21 cellular contexts compared by ENCODE assay signal in genomic region chr3:123568034-123568433, GRCh38. TPM values are rescaled to one million over a fixed set of nuclear protein-coding genes. Genes with fewer than 3 reads are reported as not detected.
DNase-seq lines count a peak whose midpoint lies in the region; ATAC-seq and TF ChIP-seq lines count a peak whose summit lies in the region.
"Had no signal": no experiment of that assay in that cellular context is flagged by ENCODE, and none has a peak within 500 bp of the region (broad histone marks: within the 10 kb centered on the region; RNA-seq: fewer than 3 reads in every experiment).

No MANE protein-coding gene starts in this region.

- H3K36me3 Mint-ChIP-seq in endodermal cell (ENCODE audit: low read depth), result peaks cover 17% of the 10 kb centered on the region
- H3K36me3 Mint-ChIP-seq in stimulated activated effector memory CD8-positive, alpha-beta T cell treated with anti-CD3 and anti-CD28 coated beads, Interleukin-12 subunit alpha, Interleukin-12 subunit beta, amount 100 ng/mL, for 72 hours, result peaks cover 10% of the 10 kb centered on the region

- DNase-seq in COLO829 (ENCODE audit: low spot score), result peak; percentile 83
- DNase-seq in endodermal cell, result no peak
- no peak for DNase-seq in left lobe of liver (ENCODE audit: low spot score)
- no peak for DNase-seq in stimulated activated effector memory CD8-positive, alpha-beta T cell treated with anti-CD3 and anti-CD28 coated beads, Interleukin-12 subunit alpha, Interleukin-12 subunit beta, amount 100 ng/mL, for 72 hours (ENCODE audit: low spot score in 2 of 2)
- DNase-seq in foreskin keratinocyte, result no peak
- no peak for DNase-seq in HCEC 1CT
- DNase-seq: BE2C; Calu3; CD4-positive, alpha-beta T cell; GF-D8; KG1; NCI-H1417 treated with DMSO at 0.1 percent for 48 hours; NCI-H187 treated with DMSO at 0.1 percent for 48 hours; NCI-H226; NCI-H524 treated with DMSO at 0.1 percent for 48 hours; SJCRH30 had no signal

- H3K4me3 Mint-ChIP-seq in endodermal cell, result no peak overlapping the region
- no peak overlapping the region for H3K4me3 Mint-ChIP-seq in stimulated activated effector memory CD8-positive, alpha-beta T cell treated with anti-CD3 and anti-CD28 coated beads, Interleukin-12 subunit alpha, Interleukin-12 subunit beta, amount 100 ng/mL, for 72 hours
- H3K4me3 Mint-ChIP-seq: CD4-positive, alpha-beta T cell; GM23338 had no signal

- no peaks in the 10 kb centered on the region for H3K27me3 Mint-ChIP-seq in endodermal cell (ENCODE audit: insufficient read depth)
- H3K27me3 Mint-ChIP-seq: CD4-positive, alpha-beta T cell had no signal

- no peak overlapping the region for H3K27ac Mint-ChIP-seq in endodermal cell
- H3K27ac Mint-ChIP-seq in stimulated activated effector memory CD8-positive, alpha-beta T cell treated with anti-CD3 and anti-CD28 coated beads, Interleukin-12 subunit alpha, Interleukin-12 subunit beta, amount 100 ng/mL, for 72 hours, result peak overlapping the region; percentile 8
- H3K27ac Mint-ChIP-seq: CD4-positive, alpha-beta T cell; GM23338 had no signal

- H3K4me1 Mint-ChIP-seq in endodermal cell, result peaks cover 33% of the 10 kb centered on the region
- H3K4me1 Mint-ChIP-seq in stimulated activated effector memory CD8-positive, alpha-beta T cell treated with anti-CD3 and anti-CD28 coated beads, Interleukin-12 subunit alpha, Interleukin-12 subunit beta, amount 100 ng/mL, for 72 hours, result peaks cover 22% of the 10 kb centered on the region

- H3K9me3 ChIP-seq in endodermal cell (ENCODE audit: control insufficient read depth, low read length), result no peaks in the 10 kb centered on the region
- H3K9me3 ChIP-seq: BE2C, SJCRH30 had no signal

- 92 to 97% methylated on average over 7 of the region's 7 CpGs for WGBS in endodermal cell (ENCODE audit: insufficient coverage in 1 of 2, insufficient read length in 1 of 2), 2 experiments

- H3K4me1 ChIP-seq in endodermal cell (ENCODE audit: control insufficient read depth, insufficient read depth, low read length) (peaks cover 9% of the 10 kb centered on the region), foreskin keratinocyte (peaks cover 7% of the 10 kb centered on the region)
- H3K4me1 ChIP-seq: BE2C had no signal

- ATAC-seq in left lobe of liver (peak; percentile 9), foreskin keratinocyte (no peak), GM21576 (IDR thresholded peaks at IDR 0.05; ENCODE audit: unreplicated experiment) (no peak), HG03095 (IDR thresholded peaks at IDR 0.05; ENCODE audit: unreplicated experiment) (no peak)
- no peak for ATAC-seq in stimulated activated effector memory CD8-positive, alpha-beta T cell treated with anti-CD3 and anti-CD28 coated beads, Interleukin-12 subunit alpha, Interleukin-12 subunit beta, amount 100 ng/mL, for 72 hours
- ATAC-seq: GM23338, HCT116, Panc1 had no signal

- TF ChIP-seq CTCF in endodermal cell (conservative IDR thresholded peaks at IDR 0.05) (no peak), foreskin keratinocyte (conservative IDR thresholded peaks at IDR 0.05) (no peak)

- H3K27ac ChIP-seq in endodermal cell (ENCODE audit: low read depth, low read length) (no peak overlapping the region), foreskin keratinocyte (no peak overlapping the region)
- H3K27ac ChIP-seq: SJCRH30 had no signal

- H3K27me3 ChIP-seq in endodermal cell (ENCODE audit: control insufficient read depth, insufficient read depth, low read length, poor library complexity, severe bottlenecking), result no peaks in the 10 kb centered on the region
- no peaks in the 10 kb centered on the region for H3K27me3 ChIP-seq in foreskin keratinocyte
- H3K27me3 ChIP-seq: BE2C, SJCRH30 had no signal

- H3K36me3 ChIP-seq in endodermal cell (ENCODE audit: control insufficient read depth, insufficient read depth, low read length), result peaks cover 57% of the 10 kb centered on the region
- H3K36me3 ChIP-seq: BE2C had no signal

- H3K9ac ChIP-seq in endodermal cell (ENCODE audit: extremely low read depth, low read length, poor library complexity, severe bottlenecking), result no peak overlapping the region

- H3K4me3 ChIP-seq in endodermal cell (ENCODE audit: low read length), result peak overlapping the region; percentile 5
- H3K4me3 ChIP-seq: GM23338, SJCRH30 had no signal

- no peaks in the 10 kb centered on the region for H3K9me3 Mint-ChIP-seq in endodermal cell
- H3K9me3 Mint-ChIP-seq in stimulated activated effector memory CD8-positive, alpha-beta T cell treated with anti-CD3 and anti-CD28 coated beads, Interleukin-12 subunit alpha, Interleukin-12 subunit beta, amount 100 ng/mL, for 72 hours, result no peaks in the 10 kb centered on the region
- H3K9me3 Mint-ChIP-seq: CD4-positive, alpha-beta T cell; GM23338 had no signal

RNA-seq across cellular contexts. Expression of gene HACD2, which starts 16.8 kb away (rescaled TPM):
- total RNA-seq in endodermal cell, result 10 to 100 TPM; 32.5 to 48.7 TPM
- 29.0 TPM for polyA plus RNA-seq in endodermal cell (2013, experiment 1 of 2)
- 29.4 TPM for polyA plus RNA-seq in endodermal cell (2013, experiment 2 of 2)
- 24.5 TPM for total RNA-seq in left lobe of liver
- total RNA-seq in foreskin keratinocyte, result 61.6 and 69.3 TPM in 2 replicates
- polyA plus RNA-seq in foreskin keratinocyte, result 21.3 and 22.9 TPM in 2 replicates
